ENCODE assay signal across 4 cellular contexts in the genomic region with DNA sequence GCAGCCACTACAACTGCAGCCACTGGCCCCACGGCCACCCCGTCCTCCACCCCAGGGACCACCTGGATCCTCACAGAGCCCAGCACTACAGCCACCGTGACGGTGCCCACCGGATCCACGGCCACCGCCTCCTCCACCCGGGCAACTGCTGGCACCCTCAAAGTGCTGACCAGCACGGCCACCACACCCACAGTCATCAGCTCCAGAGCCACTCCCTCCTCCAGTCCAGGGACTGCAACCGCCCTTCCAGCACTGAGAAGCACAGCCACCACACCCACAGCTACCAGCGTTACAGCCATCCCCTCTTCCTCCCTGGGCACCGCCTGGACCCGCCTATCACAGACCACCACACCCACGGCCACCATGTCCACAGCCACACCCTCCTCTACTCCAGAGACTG. TPM values are rescaled to one million over a fixed set of nuclear protein-coding genes. Genes with fewer than 3 reads are reported as not detected.
"Had no signal": no experiment of that assay in that cellular context is flagged by ENCODE, and none has a peak within 500 bp of the region (broad histone marks: within the 10 kb centered on the region; RNA-seq: fewer than 3 reads in every experiment).

No MANE protein-coding gene starts in this region.

RNA-seq across cellular contexts. Expression of gene MUC5B, which starts 23.4 kb away (rescaled TPM):
- total RNA-seq: M059J, Right ventricle myocardium superior, SJSA1 had no signal
- polyA plus RNA-seq: SK-N-SH had no signal
